2 cellular contexts compared by ENCODE assay signal in genomic region chr13:75330770-75331169, GRCh38.
TF ChIP-seq lines count a peak whose summit lies in the region.

No MANE protein-coding gene starts in this region.

TF ChIP-seq in HepG2, 621 proteins besides CTCF, POLR2A, EP300 and RAD21 (continued from another document):
- TF ChIP-seq SNRNP70 (IDR thresholded peaks at IDR 0.05; ENCODE audit: low read depth, low read length) (no peak), ZNF441 (CRISPR knock-in tag; IDR thresholded peaks at IDR 0.05; ENCODE audit: borderline replicate concordance) (no peak), ZBTB14 (CRISPR knock-in tag; IDR thresholded peaks at IDR 0.05) (no peak), STAG1 (CRISPR knock-in tag; IDR thresholded peaks at IDR 0.05) (no peak)

TF ChIP-seq in GM23338, 12 proteins besides CTCF, POLR2A, EP300 and RAD21 (continued from another document):
- TF ChIP-seq NANOG (IDR thresholded peaks at IDR 0.05; ENCODE audit: borderline replicate concordance), result no peak
- no peak for TF ChIP-seq EZH2 (IDR thresholded peaks at IDR 0.05; ENCODE audit: low read depth, unreplicated experiment)
- TF ChIP-seq STAT1 (IDR thresholded peaks at IDR 0.05; ENCODE audit: unreplicated experiment), result no peak
- no peak for TF ChIP-seq POLR2AphosphoS5 (IDR thresholded peaks at IDR 0.05; ENCODE audit: low read depth)
